1 cellular context compared by ENCODE assay signal in genomic region chr6:24666616-24667377, GRCh38.
TF ChIP-seq lines count a peak whose summit lies in the region.

TSS of gene ACOT13 (plus strand) at chr6:24667077. CDS start at chr6:24667264, 187 bp downstream.
TSS of gene TDP2 (minus strand) at chr6:24666899. CDS start at chr6:24666862, 37 bp downstream.

TF ChIP-seq in HepG2, 621 proteins besides CTCF, POLR2A, EP300 and RAD21 (continued from another document):
- no peak; the same call in 1 of the 2 replicates for TF ChIP-seq MTF1 (CRISPR knock-in tag; IDR thresholded peaks at IDR 0.05)
- peak; percentile 76 for TF ChIP-seq RXRB (CRISPR knock-in tag; IDR thresholded peaks at IDR 0.05; ENCODE audit: borderline replicate concordance)
- peak; percentile 74 for TF ChIP-seq CENPBD1 (CRISPR knock-in tag; IDR thresholded peaks at IDR 0.05; ENCODE audit: borderline replicate concordance, low read depth)
- TF ChIP-seq EHMT2 (IDR thresholded peaks at IDR 0.05; ENCODE audit: borderline replicate concordance, low read depth, low read length) = peak; percentile 74; the same call in 1 of the 2 replicates
- 0 out of 2 replicates have a peak, but pooled peaks have one; percentile 55 for TF ChIP-seq ZNF646 (CRISPR knock-in tag; IDR thresholded peaks at IDR 0.05)
- TF ChIP-seq REXO4 (CRISPR knock-in tag; IDR thresholded peaks at IDR 0.05; ENCODE audit: borderline replicate concordance) = no peak
- no peak for TF ChIP-seq TCF12 (IDR thresholded peaks at IDR 0.05)
- TF ChIP-seq TCF12 (CRISPR knock-in tag; IDR thresholded peaks at IDR 0.05) = peak; percentile 49; the same call in 1 of the 2 replicates
- TF ChIP-seq ZNF138 (CRISPR knock-in tag; IDR thresholded peaks at IDR 0.05; ENCODE audit: low read depth) = peak; percentile 97
- peak; percentile 74; the same call in 1 of the 2 replicates for TF ChIP-seq REPIN1 (CRISPR knock-in tag; IDR thresholded peaks at IDR 0.05; ENCODE audit: borderline replicate concordance, low read depth)
- peak; percentile 83 for TF ChIP-seq ZNF644 (CRISPR knock-in tag; IDR thresholded peaks at IDR 0.05; ENCODE audit: low read depth)
TF ChIP-seq in HepG2: peak in this region for 411.
